In genomic region chr6:87291879-87292278, GRCh38 we compare ENCODE assay signal across 7 cellular contexts.
"Had no signal": no experiment of that assay in that cellular context is flagged by ENCODE, and none has a peak within 500 bp of the region (broad histone marks: within the 10 kb centered on the region; RNA-seq: fewer than 3 reads in every experiment).

No MANE protein-coding gene starts in this region.

- ATAC-seq: esophagus mucosa, sciatic nerve had no signal

- DNase-seq: activated CD4-positive, CD25-positive, alpha-beta regulatory T cell treated with anti-CD3 and anti-CD28 coated beads, Interleukin-2, amount 50 U/mL, for 72 hours; activated naive CD4-positive, alpha-beta T cell treated with Interleukin-2 at 50 U/mL for 16 hours; anterior cingulate cortex; islet precursor cell; midbrain had no signal
